In the genomic region with DNA sequence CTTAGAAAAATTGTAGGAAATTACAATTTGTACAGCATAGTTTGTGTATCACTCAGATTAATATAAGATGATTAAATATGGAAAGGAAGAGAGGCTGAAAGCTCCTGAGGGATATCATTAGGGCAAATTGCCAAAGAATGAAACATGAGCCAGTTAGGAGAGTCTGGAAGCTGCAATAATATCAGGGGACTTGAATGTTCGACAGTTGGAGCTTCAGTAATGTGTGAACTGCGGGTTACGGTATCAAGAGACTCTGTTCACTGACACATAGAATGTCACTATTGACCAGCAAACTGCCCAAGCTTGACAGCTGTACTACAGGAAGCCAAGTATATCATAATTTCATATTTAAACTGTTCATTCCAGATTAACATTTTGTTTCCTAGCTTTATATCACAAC, we compare ENCODE assay signal across 16 cellular contexts.
DNase-seq lines count a peak whose midpoint lies in the region; ATAC-seq, FAIRE-seq and TF ChIP-seq lines count a peak whose summit lies in the region.
"Had no signal": no experiment of that assay in that cellular context is flagged by ENCODE, and none has a peak within 500 bp of the region (broad histone marks: within the 10 kb centered on the region; RNA-seq: fewer than 3 reads in every experiment).

No MANE protein-coding gene starts in this region.

- no TSS peak for BruUV-seq in A673 (replicated peaks; lab: Mats Ljungman, UMichigan)

- H3K36me3 Mint-ChIP-seq in activated T-helper 2 cell treated with anti-CD3 and anti-CD28 coated beads, Interferon-gamma antibody, Interleukin-2, Interleukin-4, amounts not matched to agents 10 μg/mL and 5 μg/mL and 100 μg/mL, durations not matched to agents 14 hours and 24 hours and 36 hours (ENCODE audit: low read depth) = peaks cover 12% of the 10 kb centered on the region

- no peak for FAIRE-seq in small intestine (lab: Jason Lieb, UNC)

- H3K27me3 Mint-ChIP-seq in activated T-helper 2 cell treated with anti-CD3 and anti-CD28 coated beads, Interferon-gamma antibody, Interleukin-2, Interleukin-4, amounts not matched to agents 10 μg/mL and 5 μg/mL and 100 μg/mL, durations not matched to agents 14 hours and 24 hours and 36 hours (ENCODE audit: low read depth) = no peaks in the 10 kb centered on the region
- H3K27me3 Mint-ChIP-seq: activated T-cell treated with anti-CD3 and anti-CD28 coated beads, Interleukin-2, amount 50 U/mL, for 24 hours had no signal

- DNase-seq in A673 (ENCODE audit: low spot score) (peak; percentile 19), NCI-H1105 (lab: John Stamatoyannopoulos, UW) (peak; percentile 92), NCI-H748 treated with DMSO at 0.1 percent for 48 hours (lab: John Stamatoyannopoulos, UW) (peak; percentile 49), fibroblast of pulmonary artery (ENCODE audit: low read depth) (peak; percentile 34), tibial artery (no peak), small intestine (no peak)
- DNase-seq in activated T-helper 2 cell treated with anti-CD3 and anti-CD28 coated beads, Interferon-gamma antibody, Interleukin-2, Interleukin-4, amounts not matched to agents 10 μg/mL and 5 μg/mL and 100 μg/mL, durations not matched to agents 14 hours and 24 hours and 36 hours (ENCODE audit: low spot score) = no peak
- DNase-seq: activated CD4-positive, alpha-beta T cell treated with anti-CD3 and anti-CD28 coated beads for 4 hours; activated T-cell treated with anti-CD3 and anti-CD28 coated beads, Interleukin-2, amount 50 U/mL, for 24 hours; DMS153; foreskin melanocyte; NCI-H1436 treated with DMSO at 0.1 percent for 48 hours; posterior cingulate gyrus; trophoblast cell had no signal

- H3K9me3 Mint-ChIP-seq in activated T-helper 2 cell treated with anti-CD3 and anti-CD28 coated beads, Interferon-gamma antibody, Interleukin-2, Interleukin-4, amounts not matched to agents 10 μg/mL and 5 μg/mL and 100 μg/mL, durations not matched to agents 14 hours and 24 hours and 36 hours = no peaks in the 10 kb centered on the region
- H3K9me3 Mint-ChIP-seq: activated T-cell treated with anti-CD3 and anti-CD28 coated beads, Interleukin-2, amount 50 U/mL, for 24 hours; T-helper 1 cell treated with Interleukin-12 subunit alpha and Interleukin-12 subunit beta and Interleukin-4 antibody, amounts not matched to agents 30 μg/mL and 1 μg/mL, for 36 hours had no signal

- no peak overlapping the region for H3K27ac Mint-ChIP-seq in activated T-helper 2 cell treated with anti-CD3 and anti-CD28 coated beads, Interferon-gamma antibody, Interleukin-2, Interleukin-4, amounts not matched to agents 10 μg/mL and 5 μg/mL and 100 μg/mL, durations not matched to agents 14 hours and 24 hours and 36 hours
- H3K27ac Mint-ChIP-seq: activated T-cell treated with anti-CD3 and anti-CD28 coated beads, Interleukin-2, amount 50 U/mL, for 24 hours; T-helper 1 cell treated with Interleukin-12 subunit alpha and Interleukin-12 subunit beta and Interleukin-4 antibody, amounts not matched to agents 30 μg/mL and 1 μg/mL, for 36 hours had no signal

- CTCF ChIA-PET in A673 (lab: Charles Lee) = no interaction called here

- POLR2A ChIA-PET in A673 (lab: Charles Lee; ENCODE audit: low non-redundant PET) = no interaction called here

- no peak for TF ChIP-seq CTCF in A673 (conservative IDR thresholded peaks at IDR 0.05; ENCODE audit: low read depth, low read length)
- TF ChIP-seq CTCF in fibroblast of pulmonary artery (IDR thresholded peaks at IDR 0.05; ENCODE audit: low read length, missing control alignments) = no peak
- no peak for TF ChIP-seq CTCF in tibial artery (IDR thresholded peaks at IDR 0.05)

- intact Hi-C loops in A673 (cut with micrococcal nuclease; ENCODE audit: unreplicated experiment) = loop anchor here (5.0 kb wide), 1 partner anchor 1069 kb away; no protein-coding TSS in a partner anchor
- intact Hi-C loops in activated T-helper 2 cell treated with anti-CD3 and anti-CD28 coated beads, Interferon-gamma antibody, Interleukin-2, Interleukin-4, amounts not matched to agents 10 μg/mL and 5 μg/mL and 100 μg/mL, durations not matched to agents 14 hours and 24 hours and 36 hours (cut with micrococcal nuclease) = loop anchor here (5.0 kb wide), 2 partner anchors 299 to 849 kb away; a partner anchor contains a TSS
- intact Hi-C loops in tibial artery (cut with DNase I; ENCODE audit: low total_unique reads) = loop anchor here (5.0 kb wide), 1 partner anchor 309 kb away; no protein-coding TSS in a partner anchor

- no peak overlapping the region for H3K4me3 Mint-ChIP-seq in activated T-helper 2 cell treated with anti-CD3 and anti-CD28 coated beads, Interferon-gamma antibody, Interleukin-2, Interleukin-4, amounts not matched to agents 10 μg/mL and 5 μg/mL and 100 μg/mL, durations not matched to agents 14 hours and 24 hours and 36 hours (ENCODE audit: low read depth)
- H3K4me3 Mint-ChIP-seq: activated T-cell treated with anti-CD3 and anti-CD28 coated beads, Interleukin-2, amount 50 U/mL, for 24 hours; T-helper 1 cell treated with Interleukin-12 subunit alpha and Interleukin-12 subunit beta and Interleukin-4 antibody, amounts not matched to agents 30 μg/mL and 1 μg/mL, for 36 hours had no signal

- H3K4me1 Mint-ChIP-seq in activated T-helper 2 cell treated with anti-CD3 and anti-CD28 coated beads, Interferon-gamma antibody, Interleukin-2, Interleukin-4, amounts not matched to agents 10 μg/mL and 5 μg/mL and 100 μg/mL, durations not matched to agents 14 hours and 24 hours and 36 hours (ENCODE audit: low read depth) = peaks cover 4% of the 10 kb centered on the region

- WGBS in small intestine, 3 donors = 66 to 82% (median 78%) methylated on average over 3 of the region's 3 CpGs

- H3K9me3 ChIP-seq in A673 (ENCODE audit: low read depth, low read length, poor library complexity, severe bottlenecking) (no peaks in the 10 kb centered on the region), tibial artery (no peaks in the 10 kb centered on the region), small intestine (ENCODE audit: control insufficient read depth, low read depth) (no peaks in the 10 kb centered on the region)

- H3K27me3 ChIP-seq in A673 (replicated peaks; ENCODE audit: insufficient read depth, low read depth, low read length, poor library complexity) (no peaks in the 10 kb centered on the region), tibial artery (no peaks in the 10 kb centered on the region), small intestine (ENCODE audit: control insufficient read depth in 2 of 2, insufficient read depth in 2 of 2, low read length in 2 of 2) (no peaks in the 10 kb centered on the region)

- no peak overlapping the region for H3K27ac ChIP-seq in A673 (ENCODE audit: low read depth, low read length, poor library complexity, severe bottlenecking)
- no peak overlapping the region for H3K27ac ChIP-seq in tibial artery
- H3K27ac ChIP-seq in small intestine (ENCODE audit: low read depth in 1 of 2, low read length in 1 of 2) = no peak overlapping the region

- no peak for ATAC-seq in HG03565 (IDR thresholded peaks at IDR 0.05; ENCODE audit: unreplicated experiment)

- H3K4me3 ChIP-seq in A673 (ENCODE audit: low read depth, low read length, poor library complexity, severe bottlenecking) (no peak overlapping the region), fibroblast of pulmonary artery (replicated peaks; ENCODE audit: low read depth, low read length) (no peak overlapping the region), tibial artery (no peak overlapping the region), small intestine (ENCODE audit: low read depth in 1 of 2, low read length in 2 of 2) (no peak overlapping the region)

- H3K36me3 ChIP-seq in A673 (ENCODE audit: insufficient read depth, low read length, poor library complexity, severe bottlenecking) = no peaks in the 10 kb centered on the region
- peaks cover 0 to 11% (median 0%) of the 10 kb centered on the region in 3 donors for H3K36me3 ChIP-seq in tibial artery
- peaks cover 0 to 3% of the 10 kb centered on the region in 2 donors for H3K36me3 ChIP-seq in small intestine (ENCODE audit: control insufficient read depth in 2 of 2, insufficient read depth in 2 of 2, low read length in 2 of 2)

- H3K4me1 ChIP-seq in A673 (ENCODE audit: insufficient read depth, low read length, poor library complexity, severe bottlenecking) = no peaks in the 10 kb centered on the region
- no peaks in the 10 kb centered on the region for H3K4me1 ChIP-seq in tibial artery
- no peaks in the 10 kb centered on the region for H3K4me1 ChIP-seq in small intestine (ENCODE audit: control insufficient read depth in 2 of 2, insufficient read depth in 1 of 2, low read depth in 1 of 2, low read length in 1 of 2)

Comparison
In these comparisons a context has a peak if more than half of its experiments do, and no peak if none do; other contexts are left out.
1. DNase-seq: peak in A673 (single experiment), NCI-H1105 (single experiment), NCI-H748 treated with DMSO at 0.1 percent for 48 hours (single experiment) and fibroblast of pulmonary artery (single experiment); none in activated T-helper 2 cell treated with anti-CD3 and anti-CD28 coated beads, Interferon-gamma antibody, Interleukin-2, Interleukin-4, amounts not matched to agents 10 μg/mL and 5 μg/mL and 100 μg/mL, durations not matched to agents 14 hours and 24 hours and 36 hours (single experiment), tibial artery (0 of 2) and small intestine (single experiment).